ENCODE assay signal across 1 cellular context in the genomic region with DNA sequence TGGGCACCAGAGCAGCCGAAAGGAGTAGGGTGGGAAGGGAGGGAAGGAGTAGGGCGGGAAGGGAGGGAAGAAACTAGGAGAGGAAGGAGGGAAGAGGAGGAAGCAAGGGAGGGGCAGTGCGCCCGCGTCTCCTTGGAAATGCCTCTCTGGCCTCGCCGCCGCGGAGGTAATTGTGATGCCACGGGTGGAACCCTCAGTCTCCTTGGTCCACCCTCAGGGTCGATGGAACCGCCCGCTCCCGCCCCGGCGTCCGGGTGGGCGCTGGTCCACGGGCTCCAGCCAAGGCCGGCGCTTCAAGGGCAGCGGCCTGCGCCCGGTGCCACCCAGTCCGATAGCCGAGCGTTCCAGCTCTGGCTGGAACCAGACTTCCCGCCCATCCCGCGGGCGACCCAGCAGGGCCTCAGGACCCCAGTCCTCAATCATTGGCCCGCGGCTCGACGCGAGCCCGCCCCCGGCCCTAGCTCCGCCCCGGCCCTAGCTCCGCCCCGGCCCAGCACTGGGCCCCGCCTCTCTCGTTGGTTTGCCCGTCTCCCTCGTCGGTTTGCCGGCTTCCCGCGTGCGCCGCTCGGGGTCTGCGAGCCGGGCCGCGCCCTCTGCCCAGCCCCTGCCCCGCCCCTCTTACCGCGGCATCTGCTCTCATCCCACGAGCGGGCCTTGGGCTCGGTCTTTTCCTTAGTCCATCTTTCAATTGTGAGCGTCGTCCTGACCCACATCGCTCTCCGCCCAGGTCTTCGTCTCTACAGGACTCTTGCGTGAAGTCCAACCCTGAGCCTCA.
TF ChIP-seq lines count a peak whose summit lies in the region.

No MANE protein-coding gene starts in this region.

TF ChIP-seq in HepG2, 621 proteins besides CTCF, POLR2A, EP300 and RAD21 (continued from another document and continues in another):
- 0 out of 2 replicates have a peak, but pooled peaks have one; percentile 13 for TF ChIP-seq ZNF546 (CRISPR knock-in tag; conservative IDR thresholded peaks at IDR 0.05)
- TF ChIP-seq SMAD1 (CRISPR knock-in tag; IDR thresholded peaks at IDR 0.05; ENCODE audit: borderline replicate concordance, low read depth): no peak
- TF ChIP-seq DNMT1 (CRISPR knock-in tag; IDR thresholded peaks at IDR 0.05): 0 out of 2 replicates have a peak, but pooled peaks have one; percentile 34
- peak; percentile 81 for TF ChIP-seq ZNF883 (CRISPR knock-in tag; IDR thresholded peaks at IDR 0.05; ENCODE audit: not compliant biosample characterization)
- TF ChIP-seq, protein P1, sequence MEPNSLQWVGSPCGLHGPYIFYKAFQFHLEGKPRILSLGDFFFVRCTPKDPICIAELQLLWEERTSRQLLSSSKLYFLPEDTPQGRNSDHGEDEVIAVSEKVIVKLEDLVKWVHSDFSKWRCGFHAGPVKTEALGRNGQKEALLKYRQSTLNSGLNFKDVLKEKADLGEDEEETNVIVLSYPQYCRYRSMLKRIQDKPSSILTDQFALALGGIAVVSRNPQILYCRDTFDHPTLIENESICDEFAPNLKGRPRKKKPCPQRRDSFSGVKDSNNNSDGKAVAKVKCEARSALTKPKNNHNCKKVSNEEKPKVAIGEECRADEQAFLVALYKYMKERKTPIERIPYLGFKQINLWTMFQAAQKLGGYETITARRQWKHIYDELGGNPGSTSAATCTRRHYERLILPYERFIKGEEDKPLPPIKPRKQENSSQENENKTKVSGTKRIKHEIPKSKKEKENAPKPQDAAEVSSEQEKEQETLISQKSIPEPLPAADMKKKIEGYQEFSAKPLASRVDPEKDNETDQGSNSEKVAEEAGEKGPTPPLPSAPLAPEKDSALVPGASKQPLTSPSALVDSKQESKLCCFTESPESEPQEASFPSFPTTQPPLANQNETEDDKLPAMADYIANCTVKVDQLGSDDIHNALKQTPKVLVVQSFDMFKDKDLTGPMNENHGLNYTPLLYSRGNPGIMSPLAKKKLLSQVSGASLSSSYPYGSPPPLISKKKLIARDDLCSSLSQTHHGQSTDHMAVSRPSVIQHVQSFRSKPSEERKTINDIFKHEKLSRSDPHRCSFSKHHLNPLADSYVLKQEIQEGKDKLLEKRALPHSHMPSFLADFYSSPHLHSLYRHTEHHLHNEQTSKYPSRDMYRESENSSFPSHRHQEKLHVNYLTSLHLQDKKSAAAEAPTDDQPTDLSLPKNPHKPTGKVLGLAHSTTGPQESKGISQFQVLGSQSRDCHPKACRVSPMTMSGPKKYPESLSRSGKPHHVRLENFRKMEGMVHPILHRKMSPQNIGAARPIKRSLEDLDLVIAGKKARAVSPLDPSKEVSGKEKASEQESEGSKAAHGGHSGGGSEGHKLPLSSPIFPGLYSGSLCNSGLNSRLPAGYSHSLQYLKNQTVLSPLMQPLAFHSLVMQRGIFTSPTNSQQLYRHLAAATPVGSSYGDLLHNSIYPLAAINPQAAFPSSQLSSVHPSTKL (CRISPR knock-in tag; IDR thresholded peaks at IDR 0.05): peak; percentile 66
- no peak for TF ChIP-seq ZNF737 (CRISPR knock-in tag; IDR thresholded peaks at IDR 0.05; ENCODE audit: borderline replicate concordance)
- peak; percentile 74; the same call in 1 of the 2 replicates for TF ChIP-seq ZNF558 (CRISPR knock-in tag; IDR thresholded peaks at IDR 0.05; ENCODE audit: borderline replicate concordance)
- peak; percentile 72; the same call in 1 of the 2 replicates for TF ChIP-seq ZNF766 (CRISPR knock-in tag; IDR thresholded peaks at IDR 0.05; ENCODE audit: borderline replicate concordance)
- TF ChIP-seq, protein P2, sequence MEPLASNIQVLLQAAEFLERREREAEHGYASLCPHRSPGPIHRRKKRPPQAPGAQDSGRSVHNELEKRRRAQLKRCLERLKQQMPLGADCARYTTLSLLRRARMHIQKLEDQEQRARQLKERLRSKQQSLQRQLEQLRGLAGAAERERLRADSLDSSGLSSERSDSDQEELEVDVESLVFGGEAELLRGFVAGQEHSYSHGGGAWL (CRISPR knock-in tag; IDR thresholded peaks at IDR 0.05): peak; percentile 82; the same call in 1 of the 2 replicates
- 0 out of 2 replicates have a peak, but pooled peaks have one; percentile 69 for TF ChIP-seq ZFP82 (CRISPR knock-in tag; IDR thresholded peaks at IDR 0.05; ENCODE audit: borderline replicate concordance)
- TF ChIP-seq, protein P3, sequence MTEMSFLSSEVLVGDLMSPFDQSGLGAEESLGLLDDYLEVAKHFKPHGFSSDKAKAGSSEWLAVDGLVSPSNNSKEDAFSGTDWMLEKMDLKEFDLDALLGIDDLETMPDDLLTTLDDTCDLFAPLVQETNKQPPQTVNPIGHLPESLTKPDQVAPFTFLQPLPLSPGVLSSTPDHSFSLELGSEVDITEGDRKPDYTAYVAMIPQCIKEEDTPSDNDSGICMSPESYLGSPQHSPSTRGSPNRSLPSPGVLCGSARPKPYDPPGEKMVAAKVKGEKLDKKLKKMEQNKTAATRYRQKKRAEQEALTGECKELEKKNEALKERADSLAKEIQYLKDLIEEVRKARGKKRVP (CRISPR knock-in tag; IDR thresholded peaks at IDR 0.05): no peak
- TF ChIP-seq ZBTB42 (CRISPR knock-in tag; IDR thresholded peaks at IDR 0.05): no peak
- no peak for TF ChIP-seq HMGA1 (CRISPR knock-in tag; conservative IDR thresholded peaks at IDR 0.05)
- TF ChIP-seq ZNF441 (CRISPR knock-in tag; IDR thresholded peaks at IDR 0.05; ENCODE audit: borderline replicate concordance): peak; percentile 78
- TF ChIP-seq, protein P4, sequence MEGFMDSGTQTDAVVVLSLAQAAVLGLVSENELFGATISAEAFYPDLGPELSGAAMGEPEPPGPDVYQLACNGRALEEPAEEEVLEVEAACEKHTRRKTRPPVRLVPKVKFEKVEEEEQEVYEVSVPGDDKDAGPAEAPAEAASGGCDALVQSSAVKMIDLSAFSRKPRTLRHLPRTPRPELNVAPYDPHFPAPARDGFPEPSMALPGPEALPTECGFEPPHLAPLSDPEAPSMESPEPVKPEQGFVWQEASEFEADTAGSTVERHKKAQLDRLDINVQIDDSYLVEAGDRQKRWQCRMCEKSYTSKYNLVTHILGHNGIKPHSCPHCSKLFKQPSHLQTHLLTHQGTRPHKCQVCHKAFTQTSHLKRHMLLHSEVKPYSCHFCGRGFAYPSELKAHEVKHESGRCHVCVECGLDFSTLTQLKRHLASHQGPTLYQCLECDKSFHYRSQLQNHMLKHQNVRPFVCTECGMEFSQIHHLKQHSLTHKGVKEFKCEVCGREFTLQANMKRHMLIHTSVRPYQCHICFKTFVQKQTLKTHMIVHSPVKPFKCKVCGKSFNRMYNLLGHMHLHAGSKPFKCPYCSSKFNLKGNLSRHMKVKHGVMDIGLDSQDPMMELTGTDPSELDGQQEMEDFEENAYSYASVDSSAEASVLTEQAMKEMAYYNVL (CRISPR knock-in tag; IDR thresholded peaks at IDR 0.05; ENCODE audit: borderline replicate concordance): no peak
- TF ChIP-seq, protein P5, sequence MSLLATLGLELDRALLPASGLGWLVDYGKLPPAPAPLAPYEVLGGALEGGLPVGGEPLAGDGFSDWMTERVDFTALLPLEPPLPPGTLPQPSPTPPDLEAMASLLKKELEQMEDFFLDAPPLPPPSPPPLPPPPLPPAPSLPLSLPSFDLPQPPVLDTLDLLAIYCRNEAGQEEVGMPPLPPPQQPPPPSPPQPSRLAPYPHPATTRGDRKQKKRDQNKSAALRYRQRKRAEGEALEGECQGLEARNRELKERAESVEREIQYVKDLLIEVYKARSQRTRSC (CRISPR knock-in tag; IDR thresholded peaks at IDR 0.05; ENCODE audit: low read depth): no peak
- 0 out of 2 replicates have a peak, but pooled peaks have one; percentile 63 for TF ChIP-seq SMAD9 (CRISPR knock-in tag; IDR thresholded peaks at IDR 0.05)
- TF ChIP-seq, protein P6, sequence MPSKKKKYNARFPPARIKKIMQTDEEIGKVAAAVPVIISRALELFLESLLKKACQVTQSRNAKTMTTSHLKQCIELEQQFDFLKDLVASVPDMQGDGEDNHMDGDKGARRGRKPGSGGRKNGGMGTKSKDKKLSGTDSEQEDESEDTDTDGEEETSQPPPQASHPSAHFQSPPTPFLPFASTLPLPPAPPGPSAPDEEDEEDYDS (CRISPR knock-in tag; IDR thresholded peaks at IDR 0.05): peak; percentile 70; the same call in 1 of the 2 replicates
- peak; percentile 33 for TF ChIP-seq ZNF891 (CRISPR knock-in tag; IDR thresholded peaks at IDR 0.05)
- TF ChIP-seq TOPORS (CRISPR knock-in tag; IDR thresholded peaks at IDR 0.05): no peak
- TF ChIP-seq, protein P7, sequence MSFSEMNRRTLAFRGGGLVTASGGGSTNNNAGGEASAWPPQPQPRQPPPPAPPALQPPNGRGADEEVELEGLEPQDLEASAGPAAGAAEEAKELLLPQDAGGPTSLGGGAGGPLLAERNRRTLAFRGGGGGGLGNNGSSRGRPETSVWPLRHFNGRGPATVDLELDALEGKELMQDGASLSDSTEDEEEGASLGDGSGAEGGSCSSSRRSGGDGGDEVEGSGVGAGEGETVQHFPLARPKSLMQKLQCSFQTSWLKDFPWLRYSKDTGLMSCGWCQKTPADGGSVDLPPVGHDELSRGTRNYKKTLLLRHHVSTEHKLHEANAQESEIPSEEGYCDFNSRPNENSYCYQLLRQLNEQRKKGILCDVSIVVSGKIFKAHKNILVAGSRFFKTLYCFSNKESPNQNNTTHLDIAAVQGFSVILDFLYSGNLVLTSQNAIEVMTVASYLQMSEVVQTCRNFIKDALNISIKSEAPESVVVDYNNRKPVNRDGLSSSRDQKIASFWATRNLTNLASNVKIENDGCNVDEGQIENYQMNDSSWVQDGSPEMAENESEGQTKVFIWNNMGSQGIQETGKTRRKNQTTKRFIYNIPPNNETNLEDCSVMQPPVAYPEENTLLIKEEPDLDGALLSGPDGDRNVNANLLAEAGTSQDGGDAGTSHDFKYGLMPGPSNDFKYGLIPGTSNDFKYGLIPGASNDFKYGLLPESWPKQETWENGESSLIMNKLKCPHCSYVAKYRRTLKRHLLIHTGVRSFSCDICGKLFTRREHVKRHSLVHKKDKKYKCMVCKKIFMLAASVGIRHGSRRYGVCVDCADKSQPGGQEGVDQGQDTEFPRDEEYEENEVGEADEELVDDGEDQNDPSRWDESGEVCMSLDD (CRISPR knock-in tag; IDR thresholded peaks at IDR 0.05; ENCODE audit: borderline replicate concordance): peak; percentile 46; the same call in 1 of the 2 replicates
- TF ChIP-seq ZNF460 (CRISPR knock-in tag; IDR thresholded peaks at IDR 0.05; ENCODE audit: borderline replicate concordance): no peak
- no peak for TF ChIP-seq ZNF839 (CRISPR knock-in tag; IDR thresholded peaks at IDR 0.05; ENCODE audit: borderline replicate concordance)
- TF ChIP-seq ZNF20 (CRISPR knock-in tag; IDR thresholded peaks at IDR 0.05): no peak
- no peak for TF ChIP-seq ZNF136 (CRISPR knock-in tag; IDR thresholded peaks at IDR 0.05; ENCODE audit: low read depth)
- TF ChIP-seq, protein P8, sequence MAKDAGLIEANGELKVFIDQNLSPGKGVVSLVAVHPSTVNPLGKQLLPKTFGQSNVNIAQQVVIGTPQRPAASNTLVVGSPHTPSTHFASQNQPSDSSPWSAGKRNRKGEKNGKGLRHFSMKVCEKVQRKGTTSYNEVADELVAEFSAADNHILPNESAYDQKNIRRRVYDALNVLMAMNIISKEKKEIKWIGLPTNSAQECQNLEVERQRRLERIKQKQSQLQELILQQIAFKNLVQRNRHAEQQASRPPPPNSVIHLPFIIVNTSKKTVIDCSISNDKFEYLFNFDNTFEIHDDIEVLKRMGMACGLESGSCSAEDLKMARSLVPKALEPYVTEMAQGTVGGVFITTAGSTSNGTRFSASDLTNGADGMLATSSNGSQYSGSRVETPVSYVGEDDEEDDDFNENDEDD (CRISPR knock-in tag; IDR thresholded peaks at IDR 0.05; ENCODE audit: borderline replicate concordance): peak; percentile 86; the same call in 1 of the 2 replicates
- TF ChIP-seq HMG20A (CRISPR knock-in tag; IDR thresholded peaks at IDR 0.05; ENCODE audit: borderline replicate concordance): no peak; the same call in 1 of the 2 replicates
- no peak for TF ChIP-seq NR1H2 (CRISPR knock-in tag; IDR thresholded peaks at IDR 0.05; ENCODE audit: borderline replicate concordance, low read depth)
- 0 out of 2 replicates have a peak, but pooled peaks have one; percentile 28 for TF ChIP-seq FOXA3 (CRISPR knock-in tag; IDR thresholded peaks at IDR 0.05)
- TF ChIP-seq ZBTB21 (CRISPR knock-in tag; IDR thresholded peaks at IDR 0.05): no peak
- TF ChIP-seq TBX2 (CRISPR knock-in tag; IDR thresholded peaks at IDR 0.05; ENCODE audit: borderline replicate concordance): peak; percentile 56
- peak; percentile 81 for TF ChIP-seq TEAD3 (CRISPR knock-in tag; optimal IDR thresholded peaks at IDR 0.05; ENCODE audit: borderline replicate concordance)
- peak; percentile 55; the same call in 1 of the 2 replicates for TF ChIP-seq ZNF773 (CRISPR knock-in tag; IDR thresholded peaks at IDR 0.05; ENCODE audit: borderline replicate concordance)
- peak; percentile 65; the same call in 1 of the 2 replicates for TF ChIP-seq BRD4 (CRISPR knock-in tag; IDR thresholded peaks at IDR 0.05)
- TF ChIP-seq ZNF496 (CRISPR knock-in tag; IDR thresholded peaks at IDR 0.05; ENCODE audit: insufficient replicate concordance): no peak
- TF ChIP-seq MXI1 (IDR thresholded peaks at IDR 0.05; ENCODE audit: borderline replicate concordance, low read depth, low read length): peak; percentile 81; the same call in 2 of the 3 replicates
- TF ChIP-seq, protein P9, sequence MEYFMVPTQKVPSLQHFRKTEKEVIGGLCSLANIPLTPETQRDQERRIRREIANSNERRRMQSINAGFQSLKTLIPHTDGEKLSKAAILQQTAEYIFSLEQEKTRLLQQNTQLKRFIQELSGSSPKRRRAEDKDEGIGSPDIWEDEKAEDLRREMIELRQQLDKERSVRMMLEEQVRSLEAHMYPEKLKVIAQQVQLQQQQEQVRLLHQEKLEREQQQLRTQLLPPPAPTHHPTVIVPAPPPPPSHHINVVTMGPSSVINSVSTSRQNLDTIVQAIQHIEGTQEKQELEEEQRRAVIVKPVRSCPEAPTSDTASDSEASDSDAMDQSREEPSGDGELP (IDR thresholded peaks at IDR 0.05; ENCODE audit: borderline replicate concordance, low read depth): no peak
- peak; percentile 32; the same call in 1 of the 2 replicates for TF ChIP-seq ARHGAP35 (CRISPR knock-in tag; IDR thresholded peaks at IDR 0.05; ENCODE audit: borderline replicate concordance)
- 0 out of 2 replicates have a peak, but pooled peaks have one; percentile 24 for TF ChIP-seq ZSCAN9 (CRISPR knock-in tag; IDR thresholded peaks at IDR 0.05; ENCODE audit: borderline replicate concordance)
- TF ChIP-seq, protein P10, sequence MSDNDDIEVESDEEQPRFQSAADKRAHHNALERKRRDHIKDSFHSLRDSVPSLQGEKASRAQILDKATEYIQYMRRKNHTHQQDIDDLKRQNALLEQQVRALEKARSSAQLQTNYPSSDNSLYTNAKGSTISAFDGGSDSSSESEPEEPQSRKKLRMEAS (IDR thresholded peaks at IDR 0.05): peak; percentile 88
- TF ChIP-seq, protein P11, sequence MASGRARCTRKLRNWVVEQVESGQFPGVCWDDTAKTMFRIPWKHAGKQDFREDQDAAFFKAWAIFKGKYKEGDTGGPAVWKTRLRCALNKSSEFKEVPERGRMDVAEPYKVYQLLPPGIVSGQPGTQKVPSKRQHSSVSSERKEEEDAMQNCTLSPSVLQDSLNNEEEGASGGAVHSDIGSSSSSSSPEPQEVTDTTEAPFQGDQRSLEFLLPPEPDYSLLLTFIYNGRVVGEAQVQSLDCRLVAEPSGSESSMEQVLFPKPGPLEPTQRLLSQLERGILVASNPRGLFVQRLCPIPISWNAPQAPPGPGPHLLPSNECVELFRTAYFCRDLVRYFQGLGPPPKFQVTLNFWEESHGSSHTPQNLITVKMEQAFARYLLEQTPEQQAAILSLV (CRISPR knock-in tag; IDR thresholded peaks at IDR 0.05; ENCODE audit: borderline replicate concordance): peak; percentile 66; the same call in 1 of the 2 replicates
- TF ChIP-seq TRIM24 (CRISPR knock-in tag; IDR thresholded peaks at IDR 0.05): no peak
- 0 out of 2 replicates have a peak, but pooled peaks have one; percentile 25 for TF ChIP-seq ZNF564 (CRISPR knock-in tag; IDR thresholded peaks at IDR 0.05)
